Comparison of ENCODE assay signal across 34 cellular contexts in genomic region chr18:5305835-5306234, GRCh38.
"Had no signal": no experiment of that assay in that cellular context is flagged by ENCODE, and none has a peak within 500 bp of the region (broad histone marks: within the 10 kb centered on the region; RNA-seq: fewer than 3 reads in every experiment).

No MANE protein-coding gene starts in this region.

- H3K27ac ChIP-seq: KMS-11 had no signal

- H3K36me3 ChIP-seq: MG63 had no signal

- H3K4me3 ChIP-seq: MG63 had no signal

- H3K9me3 ChIP-seq: MG63 had no signal

- DNase-seq: Karpas-422, Kasumi-1, KG1, MG63, MM.1S, MV-4-11, NCI-H1048, NCI-H1092, NCI-H1092 treated with DMSO at 0.1 percent for 48 hours, NCI-H1105, NCI-H1105 treated with DMSO at 0.1 percent for 48 hours, NCI-H1417, NCI-H1417 treated with DMSO at 0.1 percent for 48 hours, NCI-H1436, NCI-H1436 treated with DMSO at 0.1 percent for 48 hours, NCI-H146, NCI-H1694, NCI-H1694 treated with DMSO at 0.1 percent for 48 hours, NCI-H187, NCI-H187 treated with DMSO at 0.1 percent for 48 hours, NCI-H1930, NCI-H2029, NCI-H2029 treated with DMSO at 0.1 percent for 48 hours, NCI-H2081, NCI-H2081 treated with DMSO at 0.1 percent for 48 hours, NCI-H2107, NCI-H2171, NCI-H2171 treated with DMSO at 0.1 percent for 48 hours, NCI-H2227 treated with DMSO at 0.1 percent for 48 hours, NCI-H226, NCI-H345, NCI-H446, NCI-H446 treated with DMSO at 0.1 percent for 48 hours had no signal
